In genomic region chr16:30659507-30660423, GRCh38 we compare ENCODE assay signal across 8 cellular contexts. TPM values are rescaled to one million over a fixed set of nuclear protein-coding genes. Genes with fewer than 3 reads are reported as not detected.
DNase-seq lines count a peak whose midpoint lies in the region; ATAC-seq and TF ChIP-seq lines count a peak whose summit lies in the region.

No MANE protein-coding gene starts in this region.

- intact Hi-C loops in Calu3 (cut with micrococcal nuclease; ENCODE audit: unreplicated experiment) (loop anchor here (2.0 to 5.0 kb wide), 2 partner anchors 19 to 38 kb away; partner anchors contain the start of gene SRCAP), posterior vena cava (cut with DNase I) (loop anchor here in 1 of 2 donors (10.0 kb wide), 1 partner anchor 515 kb away; no protein-coding TSS in a partner anchor)
- intact Hi-C loops in activated T-helper 1 cell treated with anti-CD3 and anti-CD28 coated beads, Interleukin-12 subunit alpha, Interleukin-12 subunit beta, Interleukin-2, Interleukin-4 antibody, amounts not matched to agents 30 ng/mL and 10 ng/mL and 1 ng/mL, durations not matched to agents 14 hours and 24 hours and 36 hours (cut with micrococcal nuclease), result loop anchor here (1.0 to 10.0 kb wide), 7 partner anchors 35 to 852 kb away; partner anchors contain the start of genes ALDOA, CDIPT, CFAP119 and MAZ

- H3K9me3 Mint-ChIP-seq in Calu3 (ENCODE audit: low read depth, unreplicated experiment), result no peaks in the 10 kb centered on the region
- no peaks in the 10 kb centered on the region for H3K9me3 Mint-ChIP-seq in activated T-helper 1 cell treated with anti-CD3 and anti-CD28 coated beads, Interleukin-12 subunit alpha, Interleukin-12 subunit beta, Interleukin-2, Interleukin-4 antibody, amounts not matched to agents 30 ng/mL and 10 ng/mL and 1 ng/mL, durations not matched to agents 14 hours and 24 hours and 36 hours

- TF ChIP-seq CTCF in Calu3 (IDR thresholded peaks at IDR 0.05; ENCODE audit: unreplicated experiment), result peak; percentile 11
- no peak for TF ChIP-seq CTCF in NB4 (IDR thresholded peaks at IDR 0.05; ENCODE audit: low read depth, low read length)
- TF ChIP-seq CTCF in gastroesophageal sphincter (IDR thresholded peaks at IDR 0.05), result no peak

- CTCF ChIA-PET in Calu3 (lab: Charles Lee), result interaction anchor here (1.2 to 2.4 kb wide), 6 partner anchors 9 to 282 kb away, joined by 4 to 16 read pairs (median 6); partner anchors contain the start of genes DCTPP1, PRR14 and ZNF48

- H3K9me3 ChIP-seq in gastroesophageal sphincter, result no peaks in the 10 kb centered on the region

- H3K27me3 ChIP-seq in gastroesophageal sphincter, result no peaks in the 10 kb centered on the region

- H3K4me3 Mint-ChIP-seq in Calu3 (ENCODE audit: low read depth, unreplicated experiment), result peak overlapping the region; percentile 91
- H3K4me3 Mint-ChIP-seq in activated T-helper 1 cell treated with anti-CD3 and anti-CD28 coated beads, Interleukin-12 subunit alpha, Interleukin-12 subunit beta, Interleukin-2, Interleukin-4 antibody, amounts not matched to agents 30 ng/mL and 10 ng/mL and 1 ng/mL, durations not matched to agents 14 hours and 24 hours and 36 hours, result peak overlapping the region; percentile 94

- TF ChIP-seq POLR2A in NB4 (IDR thresholded peaks at IDR 0.05; ENCODE audit: extremely low read depth, insufficient read length), result no peak
- TF ChIP-seq POLR2A in gastroesophageal sphincter (IDR thresholded peaks at IDR 0.05), result no peak

- H3K27ac ChIP-seq in gastroesophageal sphincter, result peak overlapping the region; percentile 59 to 98 (median 95)

- H3K4me3 ChIP-seq in NB4 (ENCODE audit: low read depth, low read length), result peak overlapping the region; percentile 86
- H3K4me3 ChIP-seq in gastroesophageal sphincter, result peak overlapping the region; percentile 96 to 98

- peaks cover 0 to 65% (median 26%) of the 10 kb centered on the region in 3 donors for H3K4me1 ChIP-seq in gastroesophageal sphincter

- no peak for ATAC-seq in gastroesophageal sphincter

- H3K4me1 Mint-ChIP-seq in Calu3 (ENCODE audit: low read depth, unreplicated experiment), result peaks cover 28% of the 10 kb centered on the region
- H3K4me1 Mint-ChIP-seq in activated T-helper 1 cell treated with anti-CD3 and anti-CD28 coated beads, Interleukin-12 subunit alpha, Interleukin-12 subunit beta, Interleukin-2, Interleukin-4 antibody, amounts not matched to agents 30 ng/mL and 10 ng/mL and 1 ng/mL, durations not matched to agents 14 hours and 24 hours and 36 hours (ENCODE audit: low read depth), result peaks cover 51% of the 10 kb centered on the region

- H3K36me3 Mint-ChIP-seq in Calu3 (ENCODE audit: insufficient read depth, unreplicated experiment), result peaks cover 82% of the 10 kb centered on the region
- H3K36me3 Mint-ChIP-seq in activated T-helper 1 cell treated with anti-CD3 and anti-CD28 coated beads, Interleukin-12 subunit alpha, Interleukin-12 subunit beta, Interleukin-2, Interleukin-4 antibody, amounts not matched to agents 30 ng/mL and 10 ng/mL and 1 ng/mL, durations not matched to agents 14 hours and 24 hours and 36 hours (ENCODE audit: low read depth), result peaks cover 55% of the 10 kb centered on the region

- 0% methylated on average over 12 of the region's 84 CpGs; no CpG with 5 or more reads in 1 of the 2 donors for WGBS in gastroesophageal sphincter (ENCODE audit: low coverage in 1 of 2), 2 donors

- DNase-seq in Calu3, result peak; percentile 67
- DNase-seq in NB4 (ENCODE audit: low read depth), result peak; percentile 50
- DNase-seq in activated T-helper 1 cell treated with anti-CD3 and anti-CD28 coated beads, Interleukin-12 subunit alpha, Interleukin-12 subunit beta, Interleukin-2, Interleukin-4 antibody, amounts not matched to agents 30 ng/mL and 10 ng/mL and 1 ng/mL, durations not matched to agents 14 hours and 24 hours and 36 hours (ENCODE audit: low spot score), result peak; percentile 39
- peak; percentile 84 for DNase-seq in posterior vena cava (ENCODE audit: low spot score)
- no peak for DNase-seq in NCI-H446 treated with DMSO at 0.1 percent for 48 hours (lab: John Stamatoyannopoulos, UW)
- no peak for DNase-seq in HuH-7.5 (ENCODE audit: low spot score)
- no peak for DNase-seq in cerebellar cortex (ENCODE audit: low spot score)

- H3K27ac Mint-ChIP-seq in Calu3 (ENCODE audit: unreplicated experiment), result peak overlapping the region; percentile 29
- peak overlapping the region; percentile 95 for H3K27ac Mint-ChIP-seq in activated T-helper 1 cell treated with anti-CD3 and anti-CD28 coated beads, Interleukin-12 subunit alpha, Interleukin-12 subunit beta, Interleukin-2, Interleukin-4 antibody, amounts not matched to agents 30 ng/mL and 10 ng/mL and 1 ng/mL, durations not matched to agents 14 hours and 24 hours and 36 hours

- no peaks in the 10 kb centered on the region for H3K27me3 Mint-ChIP-seq in Calu3 (ENCODE audit: unreplicated experiment)
- no peaks in the 10 kb centered on the region for H3K27me3 Mint-ChIP-seq in activated T-helper 1 cell treated with anti-CD3 and anti-CD28 coated beads, Interleukin-12 subunit alpha, Interleukin-12 subunit beta, Interleukin-2, Interleukin-4 antibody, amounts not matched to agents 30 ng/mL and 10 ng/mL and 1 ng/mL, durations not matched to agents 14 hours and 24 hours and 36 hours (ENCODE audit: insufficient read depth)

- no peak for TF ChIP-seq EP300 in gastroesophageal sphincter (IDR thresholded peaks at IDR 0.05)

- H3K36me3 ChIP-seq in gastroesophageal sphincter, result peaks cover 0 to 63% of the 10 kb centered on the region in 2 donors

- no TSS peak for BruUV-seq in Calu3 (replicated peaks; lab: Mats Ljungman, UMichigan)

RNA-seq across cellular contexts. Expression of gene FBRS, which starts 1.5 kb away (rescaled TPM):
- total RNA-seq in Calu3 (2022) (113 and 114 TPM in 2 replicates), gastroesophageal sphincter (10 to 100 TPM; 19.9 to 52.1 (median 32.8) TPM), posterior vena cava (10 to 100 TPM; 42.3 to 42.5 TPM)
- total RNA-seq in activated T-helper 1 cell treated with anti-CD3 and anti-CD28 coated beads, Interleukin-12 subunit alpha, Interleukin-12 subunit beta, Interleukin-2, Interleukin-4 antibody, amounts not matched to agents 30 ng/mL and 10 ng/mL and 1 ng/mL, durations not matched to agents 14 hours and 24 hours and 36 hours, result 116 and 125 TPM in 2 replicates

RNA-seq across cellular contexts. Expression of gene PRR14, which starts 9.0 kb away (rescaled TPM):
- total RNA-seq in Calu3 (2022) (47.4 and 59.4 TPM in 2 replicates), gastroesophageal sphincter (10 to 100 TPM; 21.7 to 49.2 (median 41.8) TPM), posterior vena cava (10 to 100 TPM; 34.5 to 38.5 TPM)
- total RNA-seq in activated T-helper 1 cell treated with anti-CD3 and anti-CD28 coated beads, Interleukin-12 subunit alpha, Interleukin-12 subunit beta, Interleukin-2, Interleukin-4 antibody, amounts not matched to agents 30 ng/mL and 10 ng/mL and 1 ng/mL, durations not matched to agents 14 hours and 24 hours and 36 hours, result 91.9 and 97.4 TPM in 2 replicates

RNA-seq across cellular contexts. Expression of gene SRCAP, which starts 39.2 kb away (rescaled TPM):
- total RNA-seq in Calu3 (2022) (84.6 and 90.8 TPM in 2 replicates), gastroesophageal sphincter (10 to 100 TPM; 20.6 to 57.4 (median 36.0) TPM), posterior vena cava (10 to 100 TPM; 41.4 to 44.9 TPM)
- total RNA-seq in activated T-helper 1 cell treated with anti-CD3 and anti-CD28 coated beads, Interleukin-12 subunit alpha, Interleukin-12 subunit beta, Interleukin-2, Interleukin-4 antibody, amounts not matched to agents 30 ng/mL and 10 ng/mL and 1 ng/mL, durations not matched to agents 14 hours and 24 hours and 36 hours, result 91.1 and 93.4 TPM in 2 replicates

RNA-seq across cellular contexts. Expression of gene ZNF689, which starts 49.6 kb away (rescaled TPM):
- total RNA-seq in Calu3 (2022) (10.4 and 14.1 TPM in 2 replicates), gastroesophageal sphincter (10 to 100 TPM in 2 of 4 donors, 1 to 10 TPM in 2; 9.7 to 13.1 (median 11.4) TPM), posterior vena cava (1 to 10 TPM; 6.9 to 7.1 TPM)
- 14.7 TPM in 2 replicates for total RNA-seq in activated T-helper 1 cell treated with anti-CD3 and anti-CD28 coated beads, Interleukin-12 subunit alpha, Interleukin-12 subunit beta, Interleukin-2, Interleukin-4 antibody, amounts not matched to agents 30 ng/mL and 10 ng/mL and 1 ng/mL, durations not matched to agents 14 hours and 24 hours and 36 hours

Comparison
In these comparisons a context has a peak if more than half of its experiments do, and no peak if none do; other contexts are left out.
1. DNase-seq: peak in Calu3 (single experiment), NB4 (single experiment), activated T-helper 1 cell treated with anti-CD3 and anti-CD28 coated beads, Interleukin-12 subunit alpha, Interleukin-12 subunit beta, Interleukin-2, Interleukin-4 antibody, amounts not matched to agents 30 ng/mL and 10 ng/mL and 1 ng/mL, durations not matched to agents 14 hours and 24 hours and 36 hours (single experiment) and posterior vena cava (single experiment); none in NCI-H446 treated with DMSO at 0.1 percent for 48 hours (single experiment), HuH-7.5 (single experiment) and cerebellar cortex (single experiment).